Comparison of ENCODE assay signal across 4 cellular contexts in the genomic region with DNA sequence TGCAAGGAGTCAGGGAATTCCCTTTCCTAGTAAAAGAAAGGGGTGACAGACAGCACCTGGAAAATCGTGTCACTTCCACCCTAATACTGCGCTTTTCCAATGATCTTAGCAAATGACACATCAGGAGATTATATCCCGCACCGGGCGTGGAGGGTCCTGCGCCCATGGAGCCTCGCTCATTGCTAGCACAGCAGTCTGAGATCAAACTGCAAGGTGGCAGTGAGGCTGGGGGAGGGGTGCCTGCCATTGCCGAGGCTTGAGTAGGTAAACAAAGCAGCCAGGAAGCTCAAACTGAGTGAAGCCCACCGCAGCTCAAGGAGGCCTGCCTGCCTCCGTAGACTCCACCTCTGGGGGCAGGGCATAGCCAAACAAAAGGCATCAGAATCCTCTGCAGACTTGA.
DNase-seq lines count a peak whose midpoint lies in the region; ATAC-seq and TF ChIP-seq lines count a peak whose summit lies in the region.
"Not testable (repeated sequence)": the region's sequence is repeated elsewhere in the genome, so short reads cannot be mapped to it uniquely, and the experiment has no call there.

No MANE protein-coding gene starts in this region.

- intact Hi-C loops in Right ventricle myocardium inferior (cut with DNase I); posterior vena cava (cut with DNase I): not testable (repeated sequence)

- not testable (repeated sequence) for TF ChIP-seq CTCF in chondrocyte (IDR thresholded peaks at IDR 0.05)

- DNase-seq in activated gamma-delta T cell (lab: John Stamatoyannopoulos, UW) (peak; percentile 3), chondrocyte (ENCODE audit: low spot score) (peak; percentile 48), Right ventricle myocardium inferior (ENCODE audit: missing footprints) (peak; percentile 37), posterior vena cava (ENCODE audit: low spot score) (peak; percentile 54)

- H3K4me3 Mint-ChIP-seq in chondrocyte (ENCODE audit: unreplicated experiment): not testable (repeated sequence)

- not testable (repeated sequence) for H3K27me3 Mint-ChIP-seq in chondrocyte (ENCODE audit: low read depth)

- not testable (repeated sequence) for H3K9me3 Mint-ChIP-seq in chondrocyte (ENCODE audit: low read depth)

- H3K36me3 Mint-ChIP-seq in chondrocyte (ENCODE audit: low read depth): not testable (repeated sequence)

- ATAC-seq in Right ventricle myocardium inferior: not testable (repeated sequence)

- not testable (repeated sequence) for H3K4me1 Mint-ChIP-seq in chondrocyte (ENCODE audit: low read depth)

- H3K27ac Mint-ChIP-seq in chondrocyte (ENCODE audit: unreplicated experiment): not testable (repeated sequence)

Comparison
In these comparisons a context has a peak if more than half of its experiments do, and no peak if none do; other contexts are left out.
1. DNase-seq: peak in every context shown above with its lines; median percentile 54 in posterior vena cava; 48 in chondrocyte; 37 in Right ventricle myocardium inferior; 3 in activated gamma-delta T cell.